Comparison of ENCODE assay signal across 1 cellular context in genomic region chr17:38598995-38599394, GRCh38.
TF ChIP-seq lines count a peak whose summit lies in the region.

No MANE protein-coding gene starts in this region.

TF ChIP-seq in A549, 52 proteins besides CTCF, POLR2A, EP300 and RAD21 (continued from another document):
- TF ChIP-seq, protein P1, sequence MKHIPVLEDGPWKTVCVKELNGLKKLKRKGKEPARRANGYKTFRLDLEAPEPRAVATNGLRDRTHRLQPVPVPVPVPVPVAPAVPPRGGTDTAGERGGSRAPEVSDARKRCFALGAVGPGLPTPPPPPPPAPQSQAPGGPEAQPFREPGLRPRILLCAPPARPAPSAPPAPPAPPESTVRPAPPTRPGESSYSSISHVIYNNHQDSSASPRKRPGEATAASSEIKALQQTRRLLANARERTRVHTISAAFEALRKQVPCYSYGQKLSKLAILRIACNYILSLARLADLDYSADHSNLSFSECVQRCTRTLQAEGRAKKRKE (CRISPR knock-in tag; IDR thresholded peaks at IDR 0.05; ENCODE audit: low read depth): no peak
- TF ChIP-seq MAX (IDR thresholded peaks at IDR 0.05) (no peak), ZFP36 (IDR thresholded peaks at IDR 0.05; ENCODE audit: borderline replicate concordance, partially characterized antibody) (peak; percentile 13)
- TF ChIP-seq, protein P2, sequence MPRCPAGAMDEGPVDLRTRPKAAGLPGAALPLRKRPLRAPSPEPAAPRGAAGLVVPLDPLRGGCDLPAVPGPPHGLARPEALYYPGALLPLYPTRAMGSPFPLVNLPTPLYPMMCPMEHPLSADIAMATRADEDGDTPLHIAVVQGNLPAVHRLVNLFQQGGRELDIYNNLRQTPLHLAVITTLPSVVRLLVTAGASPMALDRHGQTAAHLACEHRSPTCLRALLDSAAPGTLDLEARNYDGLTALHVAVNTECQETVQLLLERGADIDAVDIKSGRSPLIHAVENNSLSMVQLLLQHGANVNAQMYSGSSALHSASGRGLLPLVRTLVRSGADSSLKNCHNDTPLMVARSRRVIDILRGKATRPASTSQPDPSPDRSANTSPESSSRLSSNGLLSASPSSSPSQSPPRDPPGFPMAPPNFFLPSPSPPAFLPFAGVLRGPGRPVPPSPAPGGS (IDR thresholded peaks at IDR 0.05): no peak
